In the genomic region with DNA sequence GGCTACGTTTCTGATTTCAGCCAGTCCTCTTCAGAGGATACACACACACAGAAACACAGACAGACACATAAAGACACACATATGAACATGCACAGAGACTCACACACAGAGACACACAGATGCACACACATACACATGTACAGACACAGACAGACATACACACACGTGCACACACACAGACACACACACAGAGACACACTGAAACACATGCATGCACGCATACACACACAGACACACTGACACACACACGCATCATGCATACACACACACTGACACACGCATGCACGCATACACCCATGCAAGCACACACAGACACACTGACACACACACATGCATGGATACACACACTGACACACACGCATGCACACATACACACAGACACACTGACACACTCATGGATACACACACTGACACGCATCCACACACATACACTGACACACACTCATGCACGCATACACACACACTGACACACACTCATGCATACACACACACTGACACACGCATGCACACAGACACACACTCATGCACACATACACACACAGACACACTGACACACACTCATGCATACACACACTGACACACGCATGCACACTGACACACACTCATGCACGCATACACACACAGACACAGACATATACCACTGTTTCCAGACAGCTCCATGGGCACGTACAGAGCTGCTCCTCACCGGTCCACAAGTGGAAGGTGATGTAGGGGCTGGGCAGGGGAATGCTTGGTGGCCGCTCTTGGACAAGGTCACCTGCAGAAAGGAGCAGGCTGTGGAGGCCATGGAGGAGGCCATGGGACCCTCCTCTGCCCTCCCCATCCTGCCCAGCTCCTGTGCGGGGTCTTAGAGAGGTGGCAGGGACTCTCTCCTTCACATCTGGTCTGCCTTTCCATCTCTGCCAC, we compare ENCODE assay signal across 1 cellular context.
A peak's percentile ranks its signal among the peaks of the same experiment; 100 is the strongest.
TF ChIP-seq lines count a peak whose summit lies in the region.

No MANE protein-coding gene starts in this region.

TF ChIP-seq in GM12878, 131 proteins besides CTCF, POLR2A, EP300 and RAD21 (continued from another document):
- TF ChIP-seq, protein P1, sequence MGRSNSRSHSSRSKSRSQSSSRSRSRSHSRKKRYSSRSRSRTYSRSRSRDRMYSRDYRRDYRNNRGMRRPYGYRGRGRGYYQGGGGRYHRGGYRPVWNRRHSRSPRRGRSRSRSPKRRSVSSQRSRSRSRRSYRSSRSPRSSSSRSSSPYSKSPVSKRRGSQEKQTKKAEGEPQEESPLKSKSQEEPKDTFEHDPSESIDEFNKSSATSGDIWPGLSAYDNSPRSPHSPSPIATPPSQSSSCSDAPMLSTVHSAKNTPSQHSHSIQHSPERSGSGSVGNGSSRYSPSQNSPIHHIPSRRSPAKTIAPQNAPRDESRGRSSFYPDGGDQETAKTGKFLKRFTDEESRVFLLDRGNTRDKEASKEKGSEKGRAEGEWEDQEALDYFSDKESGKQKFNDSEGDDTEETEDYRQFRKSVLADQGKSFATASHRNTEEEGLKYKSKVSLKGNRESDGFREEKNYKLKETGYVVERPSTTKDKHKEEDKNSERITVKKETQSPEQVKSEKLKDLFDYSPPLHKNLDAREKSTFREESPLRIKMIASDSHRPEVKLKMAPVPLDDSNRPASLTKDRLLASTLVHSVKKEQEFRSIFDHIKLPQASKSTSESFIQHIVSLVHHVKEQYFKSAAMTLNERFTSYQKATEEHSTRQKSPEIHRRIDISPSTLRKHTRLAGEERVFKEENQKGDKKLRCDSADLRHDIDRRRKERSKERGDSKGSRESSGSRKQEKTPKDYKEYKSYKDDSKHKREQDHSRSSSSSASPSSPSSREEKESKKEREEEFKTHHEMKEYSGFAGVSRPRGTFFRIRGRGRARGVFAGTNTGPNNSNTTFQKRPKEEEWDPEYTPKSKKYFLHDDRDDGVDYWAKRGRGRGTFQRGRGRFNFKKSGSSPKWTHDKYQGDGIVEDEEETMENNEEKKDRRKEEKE (IDR thresholded peaks at IDR 0.05) = no peak
- TF ChIP-seq SMAD1 (IDR thresholded peaks at IDR 0.05; ENCODE audit: low read depth, partially characterized antibody) = peak; percentile 21
- TF ChIP-seq, protein P2, sequence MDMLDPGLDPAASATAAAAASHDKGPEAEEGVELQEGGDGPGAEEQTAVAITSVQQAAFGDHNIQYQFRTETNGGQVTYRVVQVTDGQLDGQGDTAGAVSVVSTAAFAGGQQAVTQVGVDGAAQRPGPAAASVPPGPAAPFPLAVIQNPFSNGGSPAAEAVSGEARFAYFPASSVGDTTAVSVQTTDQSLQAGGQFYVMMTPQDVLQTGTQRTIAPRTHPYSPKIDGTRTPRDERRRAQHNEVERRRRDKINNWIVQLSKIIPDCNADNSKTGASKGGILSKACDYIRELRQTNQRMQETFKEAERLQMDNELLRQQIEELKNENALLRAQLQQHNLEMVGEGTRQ (IDR thresholded peaks at IDR 0.05; ENCODE audit: borderline replicate concordance, low read depth, low read length) = no peak
- TF ChIP-seq, protein P3, sequence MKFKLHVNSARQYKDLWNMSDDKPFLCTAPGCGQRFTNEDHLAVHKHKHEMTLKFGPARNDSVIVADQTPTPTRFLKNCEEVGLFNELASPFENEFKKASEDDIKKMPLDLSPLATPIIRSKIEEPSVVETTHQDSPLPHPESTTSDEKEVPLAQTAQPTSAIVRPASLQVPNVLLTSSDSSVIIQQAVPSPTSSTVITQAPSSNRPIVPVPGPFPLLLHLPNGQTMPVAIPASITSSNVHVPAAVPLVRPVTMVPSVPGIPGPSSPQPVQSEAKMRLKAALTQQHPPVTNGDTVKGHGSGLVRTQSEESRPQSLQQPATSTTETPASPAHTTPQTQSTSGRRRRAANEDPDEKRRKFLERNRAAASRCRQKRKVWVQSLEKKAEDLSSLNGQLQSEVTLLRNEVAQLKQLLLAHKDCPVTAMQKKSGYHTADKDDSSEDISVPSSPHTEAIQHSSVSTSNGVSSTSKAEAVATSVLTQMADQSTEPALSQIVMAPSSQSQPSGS (IDR thresholded peaks at IDR 0.05; ENCODE audit: low read length) = 0 out of 2 replicates have a peak, but pooled peaks have one; percentile 21
- peak; percentile 99 for TF ChIP-seq BCL3 (IDR thresholded peaks at IDR 0.05; ENCODE audit: borderline replicate concordance, insufficient read depth, low read depth, low read length, poor library complexity, severe bottlenecking)
- 0 out of 2 replicates have a peak, but pooled peaks have one; percentile 7 for TF ChIP-seq RUNX3 (IDR thresholded peaks at IDR 0.05; ENCODE audit: low read length)
- peak; percentile 7; the same call in 2 of the 3 replicates for TF ChIP-seq POU2F2 (IDR thresholded peaks at IDR 0.05; ENCODE audit: borderline replicate concordance, low read depth, low read length)
- peak; percentile 99 for TF ChIP-seq TARDBP (IDR thresholded peaks at IDR 0.05; ENCODE audit: borderline replicate concordance)
- TF ChIP-seq NFIC (IDR thresholded peaks at IDR 0.05; ENCODE audit: low read depth, low read length) = peak; percentile 25; the same call in 1 of the 2 replicates
- peak; percentile 61; the same call in 1 of the 2 replicates for TF ChIP-seq POLR2AphosphoS2 (IDR thresholded peaks at IDR 0.05; ENCODE audit: low read depth, low read length)
- TF ChIP-seq PML (IDR thresholded peaks at IDR 0.05; ENCODE audit: low read length) = peak; percentile 66
- TF ChIP-seq TCF3 (IDR thresholded peaks at IDR 0.05; ENCODE audit: borderline replicate concordance, insufficient read depth, low read depth, low read length) = 0 out of 2 replicates have a peak, but pooled peaks have one; percentile 8
- 0 out of 2 replicates have a peak, but pooled peaks have one; percentile 53 for TF ChIP-seq NBN (IDR thresholded peaks at IDR 0.05)
